8 cellular contexts compared by ENCODE assay signal in genomic region chr22:24060375-24060788, GRCh38. TPM values are rescaled to one million over a fixed set of nuclear protein-coding genes. Genes with fewer than 3 reads are reported as not detected.
DNase-seq lines count a peak whose midpoint lies in the region; ATAC-seq and TF ChIP-seq lines count a peak whose summit lies in the region.

No MANE protein-coding gene starts in this region.

- peaks cover 0 to 24% of the 10 kb centered on the region in 2 donors for H3K4me1 ChIP-seq in right atrium auricular region
- H3K4me1 ChIP-seq in upper lobe of right lung: peaks cover 12% of the 10 kb centered on the region
- no peaks in the 10 kb centered on the region for H3K4me1 ChIP-seq in Peyer's patch

- peak overlapping the region; percentile 35 for H3K27ac Mint-ChIP-seq in activated T-cell treated with anti-CD3 and anti-CD28 coated beads, Interleukin-2, amount 50 U/mL, for 24 hours

- no peak for DNase-seq in activated T-cell treated with anti-CD3 and anti-CD28 coated beads, Interleukin-2, amount 50 U/mL, for 24 hours
- DNase-seq in activated T-cell treated with anti-CD3 and anti-CD28 coated beads, Interleukin-2, amount 50 U/mL, for 4 hours: no peak
- DNase-seq in amniotic epithelial cell (ENCODE audit: low read depth) (peak; percentile 89), right atrium auricular region (ENCODE audit: low spot score) (peak; percentile 69), upper lobe of right lung (no peak), Peyer's patch (no peak), SKM-1 treated with dmso at 0.1 percent for 144 hours (lab: John Stamatoyannopoulos, UW; ENCODE audit: unreplicated experiment) (no peak), mesenteric fat pad (ENCODE audit: low spot score) (no peak)

- no peaks in the 10 kb centered on the region for H3K9me3 Mint-ChIP-seq in activated T-cell treated with anti-CD3 and anti-CD28 coated beads, Interleukin-2, amount 50 U/mL, for 24 hours
- H3K9me3 Mint-ChIP-seq in activated T-cell treated with anti-CD3 and anti-CD28 coated beads, Interleukin-2, amount 50 U/mL, for 4 hours: no peaks in the 10 kb centered on the region

- no peaks in the 10 kb centered on the region for H3K27me3 Mint-ChIP-seq in activated T-cell treated with anti-CD3 and anti-CD28 coated beads, Interleukin-2, amount 50 U/mL, for 24 hours
- no peaks in the 10 kb centered on the region for H3K27me3 Mint-ChIP-seq in activated T-cell treated with anti-CD3 and anti-CD28 coated beads, Interleukin-2, amount 50 U/mL, for 4 hours (ENCODE audit: low read depth)

- TF ChIP-seq CTCF in right atrium auricular region (IDR thresholded peaks at IDR 0.05) (no peak), upper lobe of right lung (IDR thresholded peaks at IDR 0.05) (no peak), Peyer's patch (IDR thresholded peaks at IDR 0.05) (no peak)

- intact Hi-C loops in upper lobe of right lung (cut with DNase I): no loop called here

- H3K4me1 Mint-ChIP-seq in activated T-cell treated with anti-CD3 and anti-CD28 coated beads, Interleukin-2, amount 50 U/mL, for 24 hours (ENCODE audit: low read depth): peaks cover 4% of the 10 kb centered on the region
- no peaks in the 10 kb centered on the region for H3K4me1 Mint-ChIP-seq in activated T-cell treated with anti-CD3 and anti-CD28 coated beads, Interleukin-2, amount 50 U/mL, for 4 hours (ENCODE audit: low read depth)

- TF ChIP-seq POLR2A in Peyer's patch (IDR thresholded peaks at IDR 0.05): no peak

- peak overlapping the region in 1 of 2 donors; percentile 33 for H3K27ac ChIP-seq in right atrium auricular region
- H3K27ac ChIP-seq in upper lobe of right lung: peak overlapping the region; percentile 66
- H3K27ac ChIP-seq in Peyer's patch: peak overlapping the region in 2 of 4 donors; percentile 37 to 61

- H3K4me3 ChIP-seq in right atrium auricular region (no peak overlapping the region), upper lobe of right lung (no peak overlapping the region), Peyer's patch (no peak overlapping the region)

- H3K4me3 Mint-ChIP-seq in activated T-cell treated with anti-CD3 and anti-CD28 coated beads, Interleukin-2, amount 50 U/mL, for 24 hours: no peak overlapping the region
- no peak overlapping the region for H3K4me3 Mint-ChIP-seq in activated T-cell treated with anti-CD3 and anti-CD28 coated beads, Interleukin-2, amount 50 U/mL, for 4 hours

- no peak for ATAC-seq in activated T-cell treated with anti-CD3 and anti-CD28 coated beads, Interleukin-2, amount 50 U/mL, for 4 hours
- peak; percentile 46 for ATAC-seq in upper lobe of right lung

- no peaks in the 10 kb centered on the region for H3K27me3 ChIP-seq in right atrium auricular region
- no peaks in the 10 kb centered on the region for H3K27me3 ChIP-seq in upper lobe of right lung
- H3K27me3 ChIP-seq in Peyer's patch: no peaks in the 10 kb centered on the region

- H3K36me3 ChIP-seq in right atrium auricular region (peaks cover 82% of the 10 kb centered on the region), upper lobe of right lung (peaks cover 82% of the 10 kb centered on the region), Peyer's patch (peaks cover 0 to 87% (median 0%) of the 10 kb centered on the region in 3 donors)

- no peaks in the 10 kb centered on the region for H3K9me3 ChIP-seq in right atrium auricular region
- H3K9me3 ChIP-seq in upper lobe of right lung: no peaks in the 10 kb centered on the region
- no peaks in the 10 kb centered on the region for H3K9me3 ChIP-seq in Peyer's patch

- H3K36me3 Mint-ChIP-seq in activated T-cell treated with anti-CD3 and anti-CD28 coated beads, Interleukin-2, amount 50 U/mL, for 24 hours (ENCODE audit: low read depth): peaks cover 93% of the 10 kb centered on the region
- peaks cover 52% of the 10 kb centered on the region for H3K36me3 Mint-ChIP-seq in activated T-cell treated with anti-CD3 and anti-CD28 coated beads, Interleukin-2, amount 50 U/mL, for 4 hours (ENCODE audit: insufficient read depth)

RNA-seq across cellular contexts. Expression of gene CABIN1, which starts 49.3 kb away (rescaled TPM):
- total RNA-seq in activated T-cell treated with anti-CD3 and anti-CD28 coated beads, Interleukin-2, amount 50 U/mL, for 4 hours: 10 to 100 TPM; 61.5 to 69.7 (median 67.0) TPM
- total RNA-seq in right atrium auricular region (10 to 100 TPM; 27.6 to 27.9 TPM), upper lobe of right lung (92.0 TPM), Peyer's patch (100 to 1,000 TPM in 1 of 4 donors, 10 to 100 TPM in 3; 69.4 to 166 (median 93.5) TPM), mesenteric fat pad (41.7 TPM)

RNA-seq across cellular contexts. Expression of gene GSTT4, which starts 55.1 kb away (rescaled TPM):
- total RNA-seq in activated T-cell treated with anti-CD3 and anti-CD28 coated beads, Interleukin-2, amount 50 U/mL, for 4 hours: not detected
- not detected for total RNA-seq in right atrium auricular region
- total RNA-seq in upper lobe of right lung: not detected
- not detected for total RNA-seq in Peyer's patch
- not detected for total RNA-seq in mesenteric fat pad

Comparison
In these comparisons a context has a peak if more than half of its experiments do, and no peak if none do; other contexts are left out.
1. DNase-seq: peak in amniotic epithelial cell (single experiment) and right atrium auricular region (single experiment); none in activated T-cell treated with anti-CD3 and anti-CD28 coated beads, Interleukin-2, amount 50 U/mL, for 24 hours (single experiment), activated T-cell treated with anti-CD3 and anti-CD28 coated beads, Interleukin-2, amount 50 U/mL, for 4 hours (single experiment), upper lobe of right lung (single experiment), Peyer's patch (0 of 3), SKM-1 treated with dmso at 0.1 percent for 144 hours (single experiment) and mesenteric fat pad (single experiment).